7 cellular contexts compared by ENCODE assay signal in genomic region chr20:50346372-50347347, GRCh38.
DNase-seq lines count a peak whose midpoint lies in the region; ATAC-seq and TF ChIP-seq lines count a peak whose summit lies in the region.

No MANE protein-coding gene starts in this region.

- POLR2A ChIA-PET in HEK293 (lab: Yijun Ruan, JAX) = interaction anchor here (0.6 kb wide), 1 partner anchor 1743 kb away, joined by 3 read pairs; no protein-coding TSS in a partner anchor

- no peak for ATAC-seq in GM21390 (IDR thresholded peaks at IDR 0.05; ENCODE audit: unreplicated experiment)

- H3K4me3 ChIP-seq in HEK293 (ENCODE audit: low read depth, low read length) = no peak overlapping the region
- no peak overlapping the region for H3K4me3 ChIP-seq in choroid plexus epithelial cell (ENCODE audit: low read depth, low read length)
- no peak overlapping the region for H3K4me3 ChIP-seq in uterus

- H3K4me1 ChIP-seq in HEK293 (ENCODE audit: control insufficient read depth, insufficient read depth, low read length) (no peaks in the 10 kb centered on the region), uterus (peaks cover 0 to 3% of the 10 kb centered on the region in 2 donors)

- intact Hi-C loops in uterus (cut with DNase I; ENCODE audit: low total_unique reads) = no loop called here

- no peak for TF ChIP-seq POLR2A in uterus (IDR thresholded peaks at IDR 0.05)

- no peaks in the 10 kb centered on the region for H3K27me3 ChIP-seq in uterus

- no peaks in the 10 kb centered on the region for H3K9me3 ChIP-seq in HEK293 (ENCODE audit: control insufficient read depth, insufficient read depth, low read depth, low read length)
- no peaks in the 10 kb centered on the region for H3K9me3 ChIP-seq in uterus

- DNase-seq in NCI-H774 (lab: John Stamatoyannopoulos, UW) (peak; percentile 9), choroid plexus epithelial cell (ENCODE audit: low read depth) (peak; percentile 89), lung microvascular endothelial cell (ENCODE audit: low read depth in 2 of 2) (peak; percentile 72 to 86), uterus (peak; percentile 84 to 88), cortex of kidney (lab: John Stamatoyannopoulos, UW) (no peak)

- no peaks in the 10 kb centered on the region for H3K36me3 ChIP-seq in HEK293 (ENCODE audit: control insufficient read depth in 2 of 2, insufficient read depth in 1 of 2, low read length in 2 of 2)
- H3K36me3 ChIP-seq in uterus = no peaks in the 10 kb centered on the region

- TF ChIP-seq CTCF in HEK293 (tag by site-specific recombination; IDR thresholded peaks at IDR 0.05) = no peak
- no peak for TF ChIP-seq CTCF in choroid plexus epithelial cell (conservative IDR thresholded peaks at IDR 0.05; ENCODE audit: low read depth, low read length)
- no peak for TF ChIP-seq CTCF in uterus (IDR thresholded peaks at IDR 0.05)

- H3K27ac ChIP-seq in HEK293 (ENCODE audit: extremely low read depth, low read depth, low read length) = no peak overlapping the region
- H3K27ac ChIP-seq in uterus = peak overlapping the region; percentile 48 to 53

- CTCF ChIA-PET in HEK293 (lab: Yijun Ruan, JAX) = interaction anchor here (0.6 kb wide), 1 partner anchor 368 kb away, joined by 5 read pairs; no protein-coding TSS in a partner anchor

TF ChIP-seq in HEK293, 187 proteins besides CTCF, POLR2A, EP300 and RAD21:
- TF ChIP-seq ZNF677 (tag by site-specific recombination; IDR thresholded peaks at IDR 0.05) (no peak), FEZF1 (tag by site-specific recombination; IDR thresholded peaks at IDR 0.05) (peak; percentile 67), ZBTB20 (tag by site-specific recombination; IDR thresholded peaks at IDR 0.05) (0 out of 2 replicates have a peak, but pooled peaks have one; percentile 19), ZNF16 (tag by site-specific recombination; IDR thresholded peaks at IDR 0.05; ENCODE audit: low read depth) (peak; percentile 88), ZNF423 (tag by site-specific recombination; IDR thresholded peaks at IDR 0.05) (no peak), GLIS1 (tag by site-specific recombination; IDR thresholded peaks at IDR 0.05) (peak; percentile 41; the same call in 1 of the 2 replicates)
